ENCODE assay signal across 8 cellular contexts in genomic region chr3:19947549-19948071, GRCh38. TPM values are rescaled to one million over a fixed set of nuclear protein-coding genes. Genes with fewer than 3 reads are reported as not detected.
DNase-seq lines count a peak whose midpoint lies in the region; ATAC-seq and TF ChIP-seq lines count a peak whose summit lies in the region.

No MANE protein-coding gene starts in this region.

- peaks cover 21% of the 10 kb centered on the region for H3K4me1 Mint-ChIP-seq in Calu3 (ENCODE audit: low read depth, unreplicated experiment)

- H3K4me1 ChIP-seq in body of pancreas, result peaks cover 33% of the 10 kb centered on the region
- peaks cover 8 to 22% (median 10%) of the 10 kb centered on the region in 3 donors for H3K4me1 ChIP-seq in skeletal muscle tissue (ENCODE audit: control insufficient read depth in 3 of 3, insufficient read depth in 3 of 3, low read length in 3 of 3)

- intact Hi-C loops in Calu3 (cut with micrococcal nuclease; ENCODE audit: unreplicated experiment) (loop anchor here (2.0 to 10.0 kb wide), 3 partner anchors 59 to 237 kb away; partner anchors contain the start of gene SGO1), body of pancreas (cut with DNase I) (no loop called here)

- TF ChIP-seq POLR2A in body of pancreas (IDR thresholded peaks at IDR 0.05), result no peak

- H3K4me3 Mint-ChIP-seq in Calu3 (ENCODE audit: low read depth, unreplicated experiment), result peak overlapping the region; percentile 77

- H3K4me3 ChIP-seq in body of pancreas (peak overlapping the region; percentile 89 to 94), iPS-18c (ENCODE audit: insufficient read depth, low read depth, low read length) (peak overlapping the region; percentile 86), skeletal muscle tissue (ENCODE audit: low read length in 3 of 3) (peak overlapping the region; percentile 94 to 98 (median 96))

- H3K27ac Mint-ChIP-seq in Calu3 (ENCODE audit: unreplicated experiment), result peak overlapping the region; percentile 72

- H3K27ac ChIP-seq in body of pancreas (peak overlapping the region; percentile 96 to 99 (median 98)), skeletal muscle tissue (ENCODE audit: low read depth, low read length) (peak overlapping the region; percentile 98)

- H3K9ac ChIP-seq in skeletal muscle tissue (ENCODE audit: low read depth in 1 of 3, low read length in 3 of 3), result peak overlapping the region; percentile 96 to 97 (median 97)

- H3K9me3 ChIP-seq in body of pancreas (no peaks in the 10 kb centered on the region), iPS-18c (ENCODE audit: control insufficient read depth, insufficient read depth, low read length) (no peaks in the 10 kb centered on the region), skeletal muscle tissue (ENCODE audit: control insufficient read depth in 3 of 3, low read length in 3 of 3) (no peaks in the 10 kb centered on the region)

- CTCF ChIA-PET in Calu3 (lab: Charles Lee), result interaction anchor here (0.8 to 1.1 kb wide), 4 partner anchors 10 to 76 kb away, joined by 3 to 5 read pairs (median 4); no protein-coding TSS in a partner anchor

- BruUV-seq in Calu3 (replicated peaks; lab: Mats Ljungman, UMichigan), result no TSS peak

- ATAC-seq in GM21723 (IDR thresholded peaks at IDR 0.05; ENCODE audit: unreplicated experiment) (peak; percentile 33), body of pancreas (peak; percentile 41), GM18873 (IDR thresholded peaks at IDR 0.05; ENCODE audit: low FRiP score, unreplicated experiment) (no peak)

- peaks cover 56% of the 10 kb centered on the region for H3K36me3 Mint-ChIP-seq in Calu3 (ENCODE audit: insufficient read depth, unreplicated experiment)

- H3K9me3 Mint-ChIP-seq in Calu3 (ENCODE audit: low read depth, unreplicated experiment), result no peaks in the 10 kb centered on the region

- H3K36me3 ChIP-seq in body of pancreas (replicated peaks in 1 of 2; ENCODE audit: insufficient read depth in 1 of 2, low read depth in 2 of 2) (no peaks in the 10 kb centered on the region), skeletal muscle tissue (ENCODE audit: control insufficient read depth in 3 of 3, insufficient read depth in 3 of 3, low read length in 3 of 3) (peaks cover 4 to 7% (median 5%) of the 10 kb centered on the region in 3 donors)

- 1 to 2% methylated on average over 15 to 26 of the region's 27 CpGs for WGBS in body of pancreas, 2 donors

- DNase-seq in Calu3 (peak; percentile 52), Kasumi-1 (lab: John Stamatoyannopoulos, UW) (peak; percentile 27 to 54), T-helper 9 cell (peak; percentile 29), body of pancreas (peak; percentile 52 to 59 (median 55))

- TF ChIP-seq CTCF in Calu3 (IDR thresholded peaks at IDR 0.05; ENCODE audit: unreplicated experiment) (no peak), body of pancreas (IDR thresholded peaks at IDR 0.05) (peak in 1 of 7 experiments; percentile 6)

- no peaks in the 10 kb centered on the region for H3K27me3 Mint-ChIP-seq in Calu3 (ENCODE audit: unreplicated experiment)

- H3K27me3 ChIP-seq in body of pancreas, result no peaks in the 10 kb centered on the region
- H3K27me3 ChIP-seq in skeletal muscle tissue (ENCODE audit: control insufficient read depth in 3 of 3, insufficient read depth in 3 of 3, low read length in 3 of 3), result no peaks in the 10 kb centered on the region

RNA-seq across cellular contexts. Expression of gene RAB5A, which starts 0.7 kb away (rescaled TPM):
- total RNA-seq in Calu3 (2022) (66.7 and 75.4 TPM in 2 replicates), body of pancreas (10 to 100 TPM; 30.6 to 35.3 TPM), skeletal muscle tissue (38.6 TPM)

RNA-seq across cellular contexts. Expression of gene EFHB, which starts 13.6 kb away (rescaled TPM):
- not detected in 2 replicates for total RNA-seq in Calu3 (2022)
- 1 to 10 TPM in 1 of 2 donors, not detected in 1; 1.3 TPM for total RNA-seq in body of pancreas
- not detected for total RNA-seq in skeletal muscle tissue
